In genomic region chr20:45095753-45096371, GRCh38 we compare ENCODE assay signal across 8 cellular contexts. TPM values are rescaled to one million over a fixed set of nuclear protein-coding genes. Genes with fewer than 3 reads are reported as not detected.
DNase-seq lines count a peak whose midpoint lies in the region; ATAC-seq and TF ChIP-seq lines count a peak whose summit lies in the region.

No MANE protein-coding gene starts in this region.

- H3K27me3 ChIP-seq in GM23248 (replicated peaks; ENCODE audit: insufficient read depth) (0 out of 2 replicates have a peak, but pooled peaks cover 3% of the 10 kb centered on the region), thoracic aorta (replicated peaks; ENCODE audit: insufficient read depth) (no peaks in the 10 kb centered on the region)
- peaks cover 7 to 21% of the 10 kb centered on the region in 2 donors for H3K27me3 ChIP-seq in naive thymus-derived CD4-positive, alpha-beta T cell (ENCODE audit: control insufficient read depth in 2 of 2, insufficient read depth in 2 of 2, low read length in 2 of 2)

- H3K36me3 Mint-ChIP-seq in naive thymus-derived CD4-positive, alpha-beta T cell = peaks cover 0 to 3% (median 0%) of the 10 kb centered on the region in 5 donors

- H3K36me3 ChIP-seq in GM23248 (ENCODE audit: low read depth) = no peaks in the 10 kb centered on the region
- H3K36me3 ChIP-seq in naive thymus-derived CD4-positive, alpha-beta T cell (ENCODE audit: control insufficient read depth in 2 of 3, insufficient read depth in 3 of 3, low read length in 3 of 3) = peaks cover 0 to 5% (median 0%) of the 10 kb centered on the region in 3 experiments
- H3K36me3 ChIP-seq in thoracic aorta = no peaks in the 10 kb centered on the region

- H3K9me2 ChIP-seq in GM23248 (ENCODE audit: insufficient read depth) = no peaks in the 10 kb centered on the region

- H3K4me3 Mint-ChIP-seq in naive thymus-derived CD4-positive, alpha-beta T cell = peak overlapping the region in 1 of 10 donors; percentile 29

- peak; percentile 76 for ATAC-seq in naive thymus-derived CD4-positive, alpha-beta T cell
- no peak for ATAC-seq in thoracic aorta (ENCODE audit: insufficient number of reproducible peaks, low FRiP score, low read depth)
- ATAC-seq in GM19455 (IDR thresholded peaks at IDR 0.05; ENCODE audit: unreplicated experiment) = no peak

- peaks cover 32 to 38% (median 33%) of the 10 kb centered on the region in 5 donors for H3K27me3 Mint-ChIP-seq in naive thymus-derived CD4-positive, alpha-beta T cell

- peaks cover 0 to 7% (median 0%) of the 10 kb centered on the region in 11 donors for H3K9me3 Mint-ChIP-seq in naive thymus-derived CD4-positive, alpha-beta T cell

- H3K9me3 ChIP-seq in GM23248 (ENCODE audit: low read depth) (no peaks in the 10 kb centered on the region), thoracic aorta (no peaks in the 10 kb centered on the region)
- H3K9me3 ChIP-seq in naive thymus-derived CD4-positive, alpha-beta T cell (ENCODE audit: control insufficient read depth in 2 of 3, low read length in 3 of 3) = no peaks in the 10 kb centered on the region

- no peak overlapping the region for H3K4me2 ChIP-seq in GM23248 (ENCODE audit: unreplicated experiment)

- H3K9ac ChIP-seq in GM23248 = no peak overlapping the region

- H3K27ac ChIP-seq in GM23248 (no peak overlapping the region), thoracic aorta (no peak overlapping the region)
- H3K27ac ChIP-seq in naive thymus-derived CD4-positive, alpha-beta T cell (ENCODE audit: low read depth, low read length) = no peak overlapping the region

- 0 to 4% methylated on average over 7 of the region's 7 CpGs for WGBS in GM23248 (ENCODE audit: low coverage in 1 of 2, low lambda C conversion rate in 2 of 2, missing lambda C conversion rate in 2 of 2), 2 experiments

- no peaks in the 10 kb centered on the region; the same call in 1 of the 2 replicates for H3F3A ChIP-seq in GM23248 (ENCODE audit: insufficient read depth)

- in situ Hi-C loops in GM23248 (cut with MboI) = loop anchor here (10.0 kb wide), 2 partner anchors 51 to 81 kb away; no protein-coding TSS in a partner anchor

- TF ChIP-seq CTCF in epithelial cell of esophagus (IDR thresholded peaks at IDR 0.05; ENCODE audit: insufficient read depth, low read depth, low read length, missing control alignments) (peak; percentile 86), thoracic aorta (IDR thresholded peaks at IDR 0.05) (peak; percentile 69)

- H3K4me1 ChIP-seq in GM23248 (ENCODE audit: insufficient read depth) = peaks cover 5% of the 10 kb centered on the region
- peaks cover 0 to 8% of the 10 kb centered on the region in 2 donors for H3K4me1 ChIP-seq in naive thymus-derived CD4-positive, alpha-beta T cell (ENCODE audit: control insufficient read depth in 2 of 2, insufficient read depth in 2 of 2, low read length in 2 of 2)
- H3K4me1 ChIP-seq in thoracic aorta (ENCODE audit: control insufficient read depth in 1 of 2, low read depth in 2 of 2) = peaks cover 0 to 11% of the 10 kb centered on the region in 2 donors

- H3K79me2 ChIP-seq in GM23248 (ENCODE audit: insufficient read depth) = no peaks in the 10 kb centered on the region

- H2AFZ ChIP-seq in GM23248 = peak overlapping the region; percentile 53

- CTCF ChIA-PET in naive thymus-derived CD4-positive, alpha-beta T cell (lab: Charles Lee) = interaction anchor here (0.6 to 2.9 kb wide), 29 partner anchors 10 to 878 kb away, joined by 3 to 33 read pairs (median 5); partner anchors contain the start of gene TOMM34

- peaks cover 5 to 24% (median 15%) of the 10 kb centered on the region in 7 donors for H3K4me1 Mint-ChIP-seq in naive thymus-derived CD4-positive, alpha-beta T cell

- H3K27ac Mint-ChIP-seq in naive thymus-derived CD4-positive, alpha-beta T cell = peak overlapping the region in 2 of 9 donors; percentile 30 to 41

- DNase-seq in Ammon's horn (ENCODE audit: low spot score) = peak; percentile 78
- DNase-seq in GM23248 = peak; percentile 66
- DNase-seq in NOMO-1 (lab: John Stamatoyannopoulos, UW; ENCODE audit: unreplicated experiment in 2 of 2) = peak; percentile 42 to 54
- DNase-seq in activated CD8-positive, alpha-beta memory T cell treated with anti-CD3 and anti-CD28 coated beads, Interleukin-2, amount 50 U/mL, for 1 hour (ENCODE audit: extremely low read depth) = peak; percentile 32
- peak; percentile 72 for DNase-seq in epithelial cell of esophagus (ENCODE audit: low read depth)
- DNase-seq in naive thymus-derived CD4-positive, alpha-beta T cell = peak in 8 of 9 donors; percentile 28 to 68 (median 58)
- no peak for DNase-seq in thoracic aorta (ENCODE audit: low spot score)

- intact Hi-C loops in naive thymus-derived CD4-positive, alpha-beta T cell (cut with micrococcal nuclease) = loop anchor here (1.0 to 5.0 kb wide), 9 partner anchors 43 to 411 kb away; partner anchors contain the start of gene PABPC1L (in 1 of the 2)

- H3K4me3 ChIP-seq in GM23248 (no peak overlapping the region), epithelial cell of esophagus (ENCODE audit: low read length) (no peak overlapping the region), thoracic aorta (no peak overlapping the region)
- H3K4me3 ChIP-seq in naive thymus-derived CD4-positive, alpha-beta T cell (ENCODE audit: low read length) = no peak overlapping the region

- no peaks in the 10 kb centered on the region for H4K20me1 ChIP-seq in GM23248 (ENCODE audit: insufficient read depth)

- POLR2A ChIA-PET in naive thymus-derived CD4-positive, alpha-beta T cell (lab: Charles Lee) = interaction anchor here (0.9 kb wide), 2 partner anchors 21 to 424 kb away, joined by 3 read pairs; no protein-coding TSS in a partner anchor

RNA-seq across cellular contexts. Expression of gene KCNS1, which starts 5.1 kb away (rescaled TPM):
- 0.11 and 0.25 TPM in 2 replicates for total RNA-seq in GM23248 (2014; rRNA removed; shearing (Covaris generic))
- 0.55 and 0.99 TPM in 2 replicates for polyA plus RNA-seq in GM23248 (2016; fragmentation: Nextera tagmentation; extraction: Ambion mirVana)
- total RNA-seq in naive thymus-derived CD4-positive, alpha-beta T cell = under 1 TPM in 1 of 5 experiments, not detected in 4; 0.12 TPM
- polyA plus RNA-seq in naive thymus-derived CD4-positive, alpha-beta T cell = under 1 TPM; 0.07 to 0.08 TPM
- total RNA-seq in thoracic aorta = not detected

RNA-seq across cellular contexts. Expression of gene WFDC5, which starts 19.1 kb away (rescaled TPM):
- not detected in 2 replicates for total RNA-seq in GM23248 (2014; rRNA removed; shearing (Covaris generic))
- polyA plus RNA-seq in GM23248 (2016; fragmentation: Nextera tagmentation; extraction: Ambion mirVana) = not detected in 2 replicates
- not detected for total RNA-seq in naive thymus-derived CD4-positive, alpha-beta T cell
- not detected for polyA plus RNA-seq in naive thymus-derived CD4-positive, alpha-beta T cell
- not detected for total RNA-seq in thoracic aorta

RNA-seq across cellular contexts. Expression of gene WFDC12, which starts 28.4 kb away (rescaled TPM):
- not detected in 2 replicates for total RNA-seq in GM23248 (2014; rRNA removed; shearing (Covaris generic))
- not detected in 2 replicates for polyA plus RNA-seq in GM23248 (2016; fragmentation: Nextera tagmentation; extraction: Ambion mirVana)
- not detected for total RNA-seq in naive thymus-derived CD4-positive, alpha-beta T cell
- polyA plus RNA-seq in naive thymus-derived CD4-positive, alpha-beta T cell = not detected
- total RNA-seq in thoracic aorta = not detected
